13 cellular contexts compared by ENCODE assay signal in genomic region chr5:60494635-60495034, GRCh38.
A peak's percentile ranks its signal among the peaks of the same experiment; 100 is the strongest.
DNase-seq lines count a peak whose midpoint lies in the region; ATAC-seq, FAIRE-seq and TF ChIP-seq lines count a peak whose summit lies in the region.
"Had no signal": no experiment of that assay in that cellular context is flagged by ENCODE, and none has a peak within 500 bp of the region (broad histone marks: within the 10 kb centered on the region; RNA-seq: fewer than 3 reads in every experiment).

No MANE protein-coding gene starts in this region.

- no peaks in the 10 kb centered on the region for H3K27me3 ChIP-seq in HepG2 (ENCODE audit: control insufficient read depth in 1 of 2, insufficient read depth in 2 of 2, low read length in 2 of 2)
- H3K27me3 ChIP-seq in right lobe of liver: no peaks in the 10 kb centered on the region

- TF ChIP-seq POLR2A in HepG2 (IDR thresholded peaks at IDR 0.05; ENCODE audit: insufficient read depth in 1 of 2, low read depth in 2 of 2, low read length in 2 of 2) (no peak), right lobe of liver (IDR thresholded peaks at IDR 0.05) (no peak)

- H4K20me1 ChIP-seq in HepG2 (ENCODE audit: insufficient read depth, low read length): no peaks in the 10 kb centered on the region

- no peak for ATAC-seq in HepG2
- ATAC-seq in right lobe of liver: no peak
- peak; percentile 87 for ATAC-seq in HG02678 (IDR thresholded peaks at IDR 0.05; ENCODE audit: unreplicated experiment)
- ATAC-seq in HG03558 (IDR thresholded peaks at IDR 0.05; ENCODE audit: extremely low read depth, unreplicated experiment): peak; percentile 50
- no peak for ATAC-seq in Right ventricle myocardium inferior
- ATAC-seq: activated naive CD8-positive, alpha-beta T cell treated with anti-CD3 and anti-CD28 coated beads, Interleukin-2, amount 50 U/mL, for 24 hours; left ventricle myocardium superior had no signal

- H3K4me2 ChIP-seq in HepG2 (ENCODE audit: low read depth, low read length): no peak overlapping the region
- H3K4me2 ChIP-seq: KMS-11 had no signal

- DNase-seq in HepG2 (ENCODE audit: low spot score): no peak
- DNase-seq in right lobe of liver: no peak
- DNase-seq in Right ventricle myocardium inferior (ENCODE audit: missing footprints): no peak
- no peak for DNase-seq in RPMI8226
- no peak for DNase-seq in SIG-M5 (lab: John Stamatoyannopoulos, UW)
- DNase-seq in activated CD4-positive, alpha-beta T cell treated with anti-CD3 and anti-CD28 coated beads, Interleukin-2, amount 50 U/mL, for 1 hour: no peak
- DNase-seq: activated naive CD8-positive, alpha-beta T cell treated with anti-CD3 and anti-CD28 coated beads, Interleukin-2, amount 50 U/mL, for 24 hours; left ventricle myocardium superior; occipital lobe; stimulated activated CD4-positive, alpha-beta T cell treated with anti-CD3 and anti-CD28 coated beads, Interleukin-1b, Interleukin-23, amount 100 ng/mL, for 48 hours had no signal

- no peaks in the 10 kb centered on the region for H3K36me3 ChIP-seq in HepG2 (replicated peaks in 1 of 2; ENCODE audit: control insufficient read depth in 1 of 2, insufficient read depth in 2 of 2, low read length in 2 of 2)
- H3K36me3 ChIP-seq in right lobe of liver: no peaks in the 10 kb centered on the region

- TF ChIP-seq EP300 in HepG2 (IDR thresholded peaks at IDR 0.05; ENCODE audit: low read depth in 2 of 2, low read length in 2 of 2): no peak
- TF ChIP-seq EP300 in HepG2 (CRISPR knock-in tag; IDR thresholded peaks at IDR 0.05; ENCODE audit: borderline replicate concordance): no peak

- H3K4me3 ChIP-seq in HepG2 (replicated peaks in 1 of 3; ENCODE audit: insufficient read depth in 1 of 3, low read depth in 2 of 3, low read length in 3 of 3) (no peak overlapping the region), right lobe of liver (no peak overlapping the region)

- in situ Hi-C loops in HepG2 (cut with HindIII; ENCODE audit: extremely low pct_ligation_motif_present, low pct_unique_long_range_greater_than_20kb): no loop called here

- intact Hi-C loops in HepG2 (cut with micrococcal nuclease; ENCODE audit: unreplicated experiment) (loop anchor here (5.0 to 10.0 kb wide), 2 partner anchors 48 to 90 kb away; no protein-coding TSS in a partner anchor), right lobe of liver (cut with DNase I) (no loop called here), Right ventricle myocardium inferior (cut with DNase I) (no loop called here)

- no peak overlapping the region for H3K9ac ChIP-seq in HepG2 (ENCODE audit: insufficient read depth, low read depth, low read length)
- H3K9ac ChIP-seq: KMS-11 had no signal

- H3K9me3 ChIP-seq in HepG2 (ENCODE audit: low read length): no peaks in the 10 kb centered on the region
- no peaks in the 10 kb centered on the region for H3K9me3 ChIP-seq in right lobe of liver

- TF ChIP-seq CTCF in HepG2 (CRISPR knock-in tag; IDR thresholded peaks at IDR 0.05) (no peak), right lobe of liver (IDR thresholded peaks at IDR 0.05) (no peak)

- POLR2A ChIA-PET in HepG2 (lab: Yijun Ruan, JAX): interaction anchor here (2.1 kb wide), 1 partner anchor 21 kb away, joined by 7 read pairs; no protein-coding TSS in a partner anchor

- no peak for FAIRE-seq in HepG2 (lab: Jason Lieb, UNC)

- TF ChIP-seq RAD21 in HepG2 (CRISPR knock-in tag; IDR thresholded peaks at IDR 0.05): no peak

- CTCF ChIA-PET in HepG2 (lab: Yijun Ruan, JAX; ENCODE audit: low intra/inter-chr PET ratio, low total read pairs): no interaction called here

- H3K27ac ChIP-seq in HepG2 (ENCODE audit: extremely low read length, insufficient read depth, low read length) (peak overlapping the region; percentile 44), right lobe of liver (no peak overlapping the region)
- H3K27ac ChIP-seq: KMS-11 had no signal

- H3K79me2 ChIP-seq in HepG2 (ENCODE audit: insufficient read depth, low read length): peaks cover 7% of the 10 kb centered on the region

- BruUV-seq in HepG2 (replicated peaks; lab: Mats Ljungman, UMichigan): no TSS peak

- no peak overlapping the region for H2AFZ ChIP-seq in HepG2 (ENCODE audit: low read length)

- H3K4me1 ChIP-seq in HepG2 (ENCODE audit: insufficient read depth, low read length) (peaks cover 95% of the 10 kb centered on the region), right lobe of liver (no peaks in the 10 kb centered on the region)

TF ChIP-seq in HepG2, 621 proteins besides CTCF, POLR2A, EP300 and RAD21:
- TF ChIP-seq GFI1 (CRISPR knock-in tag; IDR thresholded peaks at IDR 0.05; ENCODE audit: borderline replicate concordance) (no peak), MYPOP (CRISPR knock-in tag; IDR thresholded peaks at IDR 0.05) (no peak), ZNF232 (CRISPR knock-in tag; IDR thresholded peaks at IDR 0.05; ENCODE audit: borderline replicate concordance) (no peak), EHMT2 (IDR thresholded peaks at IDR 0.05; ENCODE audit: borderline replicate concordance, low read depth, low read length) (no peak), ZNF629 (CRISPR knock-in tag; conservative IDR thresholded peaks at IDR 0.05) (peak; percentile 62), SMAD1 (CRISPR knock-in tag; IDR thresholded peaks at IDR 0.05; ENCODE audit: borderline replicate concordance, low read depth) (no peak)

Comparison
In these comparisons a context has a peak if more than half of its experiments do, and no peak if none do; other contexts are left out.
1. ATAC-seq: peak in HG02678 (single experiment) and HG03558 (single experiment); none in HepG2 (single experiment), right lobe of liver (0 of 4) and Right ventricle myocardium inferior (single experiment).